Comparison of ENCODE assay signal across 22 cellular contexts in genomic region chr5:55680353-55680752, GRCh38. TPM values are rescaled to one million over a fixed set of nuclear protein-coding genes. Genes with fewer than 3 reads are reported as not detected.
DNase-seq lines count a peak whose midpoint lies in the region; ATAC-seq and TF ChIP-seq lines count a peak whose summit lies in the region.
"Had no signal": no experiment of that assay in that cellular context is flagged by ENCODE, and none has a peak within 500 bp of the region (broad histone marks: within the 10 kb centered on the region; RNA-seq: fewer than 3 reads in every experiment).

No MANE protein-coding gene starts in this region.

- peaks cover 12% of the 10 kb centered on the region for H3K79me1 ChIP-seq in trophoblast cell (ENCODE audit: low read length)

- H3K36me3 ChIP-seq in gastroesophageal sphincter, result no peaks in the 10 kb centered on the region
- peaks cover 0 to 1% of the 10 kb centered on the region in 2 experiments for H3K36me3 ChIP-seq in trophoblast cell (ENCODE audit: control insufficient read depth in 1 of 2, insufficient read depth in 2 of 2, low read length in 2 of 2)
- no peaks in the 10 kb centered on the region for H3K36me3 ChIP-seq in hepatocyte (replicated peaks; ENCODE audit: insufficient read depth, low read depth)
- H3K36me3 ChIP-seq: ascending aorta had no signal

- TF ChIP-seq CTCF in gastroesophageal sphincter (IDR thresholded peaks at IDR 0.05) (no peak), CD14-positive monocyte (IDR thresholded peaks at IDR 0.05) (no peak), hepatocyte (IDR thresholded peaks at IDR 0.05; ENCODE audit: poor library complexity) (no peak)

- TF ChIP-seq POLR2A in gastroesophageal sphincter (IDR thresholded peaks at IDR 0.05), result no peak

- H3K79me2 ChIP-seq in trophoblast cell (ENCODE audit: control insufficient read depth, insufficient read depth, low read length, poor library complexity) (peaks cover 3% of the 10 kb centered on the region), hepatocyte (no peaks in the 10 kb centered on the region)

- no peak overlapping the region for H2BK12ac ChIP-seq in trophoblast cell (ENCODE audit: low read length)

- no peak for TF ChIP-seq EP300 in gastroesophageal sphincter (IDR thresholded peaks at IDR 0.05)

- no peaks in the 10 kb centered on the region for H3K9me2 ChIP-seq in hepatocyte (replicated peaks; ENCODE audit: insufficient read depth)

- no peak overlapping the region for H3K4ac ChIP-seq in trophoblast cell (ENCODE audit: low read depth, low read length)

- H3K14ac ChIP-seq in trophoblast cell (ENCODE audit: low read length), result no peak overlapping the region

- H3K4me1 ChIP-seq in gastroesophageal sphincter (peaks cover 2 to 7% (median 3%) of the 10 kb centered on the region in 3 donors), trophoblast cell (ENCODE audit: control insufficient read depth in 1 of 2, insufficient read depth in 2 of 2, low read length in 2 of 2) (peaks cover 6 to 7% of the 10 kb centered on the region in 2 experiments), hepatocyte (ENCODE audit: insufficient read depth) (no peaks in the 10 kb centered on the region)

- H3K23ac ChIP-seq in trophoblast cell (ENCODE audit: low read length), result no peak overlapping the region

- peak overlapping the region in 1 of 7 donors; percentile 13 for H3K27ac Mint-ChIP-seq in CD14-positive monocyte
- H3K27ac Mint-ChIP-seq: activated CD4-positive, alpha-beta T cell treated with anti-CD3 and anti-CD28 coated beads, Interleukin-2, amount 10 ng/mL, durations not matched to agents 24 days and 14 days; activated naive CD4-positive, alpha-beta T cell treated with anti-CD3 and anti-CD28 coated beads for 36 hours; natural killer cell had no signal

- no peak overlapping the region for H2BK5ac ChIP-seq in trophoblast cell (ENCODE audit: low read depth, low read length, poor library complexity)

- H4K91ac ChIP-seq in trophoblast cell (ENCODE audit: low read depth, low read length), result peak overlapping the region; percentile 41

- H3K36me3 Mint-ChIP-seq in CD14-positive monocyte, result peaks cover 10 to 25% of the 10 kb centered on the region in 2 donors
- H3K36me3 Mint-ChIP-seq: natural killer cell had no signal

- no peak overlapping the region for H3K18ac ChIP-seq in trophoblast cell (ENCODE audit: low read length)

- no peak overlapping the region for H4K12ac ChIP-seq in trophoblast cell (ENCODE audit: low read depth, low read length)

- no peaks in the 10 kb centered on the region for H4K20me1 ChIP-seq in hepatocyte (ENCODE audit: insufficient read depth, poor library complexity, severe bottlenecking)

- DNase-seq in Ammon's horn (ENCODE audit: low spot score) (peak; percentile 16), OCI-M1 (lab: John Stamatoyannopoulos, UW) (peak; percentile 58), trophoblast cell (no peak), CD14-positive monocyte (ENCODE audit: low spot score) (no peak), hepatocyte (ENCODE audit: low spot score) (no peak)
- DNase-seq in NK-92 treated with Interleukin-12 subunit alpha and Interleukin-12 subunit beta, amount 100 ng/mL, for 24 hours (lab: John Stamatoyannopoulos, UW), result no peak
- DNase-seq: activated CD4-positive, alpha-beta T cell treated with anti-CD3 and anti-CD28 coated beads, Interleukin-2, amount 10 ng/mL, durations not matched to agents 24 days and 14 days; activated naive CD4-positive, alpha-beta T cell treated with anti-CD3 and anti-CD28 coated beads for 36 hours; foreskin melanocyte; natural killer cell; NCI-H1694 treated with DMSO at 0.1 percent for 48 hours; NCI-H510A; PC-9; stimulated activated CD4-positive, alpha-beta T cell treated with anti-CD3 and anti-CD28 coated beads, Interleukin-2, amount 100 ng/mL, for 24 hours had no signal

- H3K4me3 ChIP-seq in gastroesophageal sphincter (no peak overlapping the region), trophoblast cell (ENCODE audit: low read depth, low read length) (no peak overlapping the region), hepatocyte (no peak overlapping the region)
- H3K4me3 ChIP-seq: ascending aorta, coronary artery, PC-9 had no signal

- no peak overlapping the region for H2AK5ac ChIP-seq in trophoblast cell (ENCODE audit: low read length)

- H3K9ac ChIP-seq in trophoblast cell (ENCODE audit: low read length), result peak overlapping the region; percentile 12

- no peak overlapping the region for H3K4me3 Mint-ChIP-seq in CD14-positive monocyte
- H3K4me3 Mint-ChIP-seq: activated CD4-positive, alpha-beta T cell treated with anti-CD3 and anti-CD28 coated beads, Interleukin-2, amount 10 ng/mL, durations not matched to agents 24 days and 14 days; activated naive CD4-positive, alpha-beta T cell treated with anti-CD3 and anti-CD28 coated beads for 36 hours; natural killer cell had no signal

- H3K4me1 Mint-ChIP-seq in CD14-positive monocyte, result no peaks in the 10 kb centered on the region
- H3K4me1 Mint-ChIP-seq: natural killer cell had no signal

- H2BK120ac ChIP-seq in trophoblast cell (ENCODE audit: insufficient read depth, low read length, poor library complexity), result no peak overlapping the region

- no peaks in the 10 kb centered on the region for H3K9me3 Mint-ChIP-seq in CD14-positive monocyte
- H3K9me3 Mint-ChIP-seq: activated CD4-positive, alpha-beta T cell treated with anti-CD3 and anti-CD28 coated beads, Interleukin-2, amount 10 ng/mL, durations not matched to agents 24 days and 14 days; activated naive CD4-positive, alpha-beta T cell treated with anti-CD3 and anti-CD28 coated beads for 36 hours; natural killer cell had no signal

- intact Hi-C loops in CD14-positive monocyte (cut with micrococcal nuclease), result no loop called here

- no peaks in the 10 kb centered on the region for H3K9me3 ChIP-seq in gastroesophageal sphincter
- H3K9me3 ChIP-seq in trophoblast cell (ENCODE audit: insufficient read depth, low read depth, low read length), result no peaks in the 10 kb centered on the region
- H3K9me3 ChIP-seq in hepatocyte (ENCODE audit: low read depth), result no peaks in the 10 kb centered on the region
- H3K9me3 ChIP-seq: ascending aorta had no signal

- H3K27ac ChIP-seq in gastroesophageal sphincter (peak overlapping the region in 3 of 4 donors; percentile 6 to 22 (median 22)), trophoblast cell (ENCODE audit: low read depth, low read length) (no peak overlapping the region), hepatocyte (no peak overlapping the region)
- H3K27ac ChIP-seq: ascending aorta, PC-9 had no signal

- H2AFZ ChIP-seq in trophoblast cell (ENCODE audit: insufficient read depth, low read length, poor library complexity) (no peak overlapping the region), hepatocyte (no peak overlapping the region)
- H2AFZ ChIP-seq: PC-9 had no signal

- H3K27me3 Mint-ChIP-seq in CD14-positive monocyte (ENCODE audit: low read depth in 3 of 3), result no peaks in the 10 kb centered on the region
- H3K27me3 Mint-ChIP-seq: activated CD4-positive, alpha-beta T cell treated with anti-CD3 and anti-CD28 coated beads, Interleukin-2, amount 10 ng/mL, durations not matched to agents 24 days and 14 days had no signal

- peak overlapping the region; percentile 5 for H4K8ac ChIP-seq in trophoblast cell (ENCODE audit: low read depth, low read length)

- ATAC-seq in gastroesophageal sphincter (no peak), GM19324 (IDR thresholded peaks at IDR 0.05; ENCODE audit: low FRiP score, unreplicated experiment) (no peak)
- ATAC-seq: natural killer cell had no signal

- WGBS in gastroesophageal sphincter (ENCODE audit: low coverage in 1 of 2), 2 donors, result 43 to 76% methylated on average over 2 of the region's 2 CpGs
- WGBS in trophoblast cell (ENCODE audit: extremely low coverage, insufficient coverage, insufficient read length), result no CpG with 5 or more reads among the region's 2 CpGs
- 72% methylated on average over 2 of the region's 2 CpGs for WGBS in hepatocyte (ENCODE audit: low lambda C conversion rate, missing lambda C conversion rate)

- H3K27me3 ChIP-seq in gastroesophageal sphincter (no peaks in the 10 kb centered on the region), trophoblast cell (ENCODE audit: insufficient read depth, low read length) (no peaks in the 10 kb centered on the region), hepatocyte (no peaks in the 10 kb centered on the region)
- H3K27me3 ChIP-seq: ascending aorta had no signal

- no peak overlapping the region for H3K4me2 ChIP-seq in trophoblast cell (ENCODE audit: low read length)
- no peak overlapping the region for H3K4me2 ChIP-seq in hepatocyte
- H3K4me2 ChIP-seq: PC-9 had no signal

RNA-seq across cellular contexts. Expression of gene SLC38A9, which starts 31.8 kb away (rescaled TPM):
- total RNA-seq in gastroesophageal sphincter (10 to 100 TPM; 10.1 to 13.2 (median 11.4) TPM), hepatocyte (36.1 and 37.8 TPM in 2 replicates)
- polyA plus RNA-seq in trophoblast cell (2013), result 131 and 150 TPM in 2 replicates
- polyA plus RNA-seq in CD14-positive monocyte (10 to 100 TPM; 14.1 to 15.2 TPM), hepatocyte (21.4 and 28.1 TPM in 2 replicates)

RNA-seq across cellular contexts. Expression of gene DDX4, which starts 57.5 kb away (rescaled TPM):
- total RNA-seq in gastroesophageal sphincter (not detected), hepatocyte (0.17 TPM in 1 of 2 replicates, not detected in the other)
- 0.03 and 0.04 TPM in 2 replicates for polyA plus RNA-seq in trophoblast cell (2013)
- polyA plus RNA-seq in CD14-positive monocyte (not detected), hepatocyte (not detected in 2 replicates)
- total RNA-seq: ascending aorta, endothelial cell of umbilical vein, liver, M059J, natural killer cell, PC-9, renal cortical epithelial cell had no signal
- polyA plus RNA-seq: endothelial cell of umbilical vein, liver had no signal

Comparison
In these comparisons a context has a peak if more than half of its experiments do, and no peak if none do; other contexts are left out.
1. DNase-seq: peak in Ammon's horn (single experiment) and OCI-M1 (single experiment); none in trophoblast cell (0 of 2), NK-92 treated with Interleukin-12 subunit alpha and Interleukin-12 subunit beta, amount 100 ng/mL, for 24 hours (single experiment), CD14-positive monocyte (single experiment) and hepatocyte (single experiment).
2. H3K27ac ChIP-seq: peak in gastroesophageal sphincter (3 of 4); none in trophoblast cell (single experiment) and hepatocyte (single experiment).